8 cellular contexts compared by ENCODE assay signal in genomic region chr5:163503106-163504090, GRCh38. TPM values are rescaled to one million over a fixed set of nuclear protein-coding genes. Genes with fewer than 3 reads are reported as not detected.
A peak's percentile ranks its signal among the peaks of the same experiment; 100 is the strongest.
DNase-seq lines count a peak whose midpoint lies in the region; ATAC-seq lines count a peak whose summit lies in the region.

No MANE protein-coding gene starts in this region.

- no peaks in the 10 kb centered on the region for H3K27me3 ChIP-seq in BLaER1 treated with 17β-estradiol and CSF1 and Interleukin-3, amounts not matched to agents 10 nM and 100 nM

- H3K4me1 ChIP-seq in BLaER1 treated with 17β-estradiol and CSF1 and Interleukin-3, amounts not matched to agents 10 nM and 100 nM, result peaks cover 22 to 30% (median 28%) of the 10 kb centered on the region in 10 experiments

- no peaks in the 10 kb centered on the region for H3K27me3 Mint-ChIP-seq in natural killer cell treated with Interleukin-12 subunit alpha and Interleukin-12 subunit beta and Interleukin-15 and Interleukin-18, amount 100 ng/mL, for 72 hours

- ATAC-seq in GM21825 (IDR thresholded peaks at IDR 0.05; ENCODE audit: unreplicated experiment), result peak; percentile 17
- ATAC-seq in natural killer cell treated with Interleukin-12 subunit alpha and Interleukin-12 subunit beta and Interleukin-15 and Interleukin-18, amount 100 ng/mL, for 72 hours, result no peak

- peak; percentile 36 for DNase-seq in NOMO-1 treated with dmso at 0.1 percent for 144 hours (lab: John Stamatoyannopoulos, UW; ENCODE audit: unreplicated experiment)
- DNase-seq in activated gamma-delta T cell treated with anti-CD3 and anti-CD28 coated beads, Interleukin-2, amount 50 U/mL, for 16 hours (ENCODE audit: low read depth), result peak; percentile 4
- DNase-seq in fibroblast of the conjunctiva (ENCODE audit: low read depth), result peak; percentile 87
- peak; percentile 58 for DNase-seq in natural killer cell treated with Interleukin-12 subunit alpha and Interleukin-12 subunit beta and Interleukin-15 and Interleukin-18, amount 100 ng/mL, for 72 hours (ENCODE audit: low spot score)
- peak; percentile 72 for DNase-seq in ureter (ENCODE audit: low spot score)
- no peak for DNase-seq in NCI-H1092 treated with DMSO at 0.1 percent for 48 hours (lab: John Stamatoyannopoulos, UW)

- H3K27ac ChIP-seq in BLaER1 treated with 17β-estradiol and CSF1 and Interleukin-3, amounts not matched to agents 10 nM and 100 nM, result peak overlapping the region; percentile 83 to 99 (median 94)

- H3K9ac ChIP-seq in BLaER1 treated with 17β-estradiol and CSF1 and Interleukin-3, amounts not matched to agents 10 nM and 100 nM, result peak overlapping the region; percentile 84 to 98 (median 92)

- no peaks in the 10 kb centered on the region for H3K36me3 Mint-ChIP-seq in natural killer cell treated with Interleukin-12 subunit alpha and Interleukin-12 subunit beta and Interleukin-15 and Interleukin-18, amount 100 ng/mL, for 72 hours

- H4K20me1 ChIP-seq in BLaER1 treated with 17β-estradiol and CSF1 and Interleukin-3, amounts not matched to agents 10 nM and 100 nM, result peaks cover 14 to 26% (median 25%) of the 10 kb centered on the region in 11 experiments; a peak in 20 of 22 replicates

- H3K9me3 ChIP-seq in BLaER1 treated with 17β-estradiol and CSF1 and Interleukin-3, amounts not matched to agents 10 nM and 100 nM (replicated peaks in 1 of 11), result no peaks in the 10 kb centered on the region

- no peaks in the 10 kb centered on the region for H3K9me3 Mint-ChIP-seq in natural killer cell treated with Interleukin-12 subunit alpha and Interleukin-12 subunit beta and Interleukin-15 and Interleukin-18, amount 100 ng/mL, for 72 hours

- peaks cover 0 to 5% (median 0%) of the 10 kb centered on the region in 11 experiments; a peak in 3 of 22 replicates for H3K36me3 ChIP-seq in BLaER1 treated with 17β-estradiol and CSF1 and Interleukin-3, amounts not matched to agents 10 nM and 100 nM

- peak overlapping the region; percentile 93 to 100 for H3K27ac Mint-ChIP-seq in natural killer cell treated with Interleukin-12 subunit alpha and Interleukin-12 subunit beta and Interleukin-15 and Interleukin-18, amount 100 ng/mL, for 72 hours

- H3K4me1 Mint-ChIP-seq in natural killer cell treated with Interleukin-12 subunit alpha and Interleukin-12 subunit beta and Interleukin-15 and Interleukin-18, amount 100 ng/mL, for 72 hours (ENCODE audit: low read depth in 2 of 2), result peaks cover 45 to 53% of the 10 kb centered on the region in 2 donors

- peak overlapping the region; percentile 79 to 95 (median 89) for H3K4me2 ChIP-seq in BLaER1 treated with 17β-estradiol and CSF1 and Interleukin-3, amounts not matched to agents 10 nM and 100 nM

- H3K4me3 ChIP-seq in BLaER1 treated with 17β-estradiol and CSF1 and Interleukin-3, amounts not matched to agents 10 nM and 100 nM, result peak overlapping the region; percentile 68 to 87 (median 80)

- H3K4me3 Mint-ChIP-seq in natural killer cell treated with Interleukin-12 subunit alpha and Interleukin-12 subunit beta and Interleukin-15 and Interleukin-18, amount 100 ng/mL, for 72 hours, result peak overlapping the region; percentile 92

RNA-seq across cellular contexts. Expression of gene MAT2B, which starts 2.0 kb away (rescaled TPM):
- total RNA-seq in natural killer cell treated with Interleukin-12 subunit alpha and Interleukin-12 subunit beta and Interleukin-15 and Interleukin-18, amount 100 ng/mL, for 72 hours, result 10 to 100 TPM; 35.5 to 86.1 TPM
- 53.5 TPM for total RNA-seq in ureter

RNA-seq across cellular contexts. Expression of gene HMMR, which starts 43.0 kb away (rescaled TPM):
- total RNA-seq in natural killer cell treated with Interleukin-12 subunit alpha and Interleukin-12 subunit beta and Interleukin-15 and Interleukin-18, amount 100 ng/mL, for 72 hours, result 10 to 100 TPM; 31.4 to 44.3 TPM
- total RNA-seq in ureter, result 0.31 TPM

RNA-seq across cellular contexts. Expression of gene NUDCD2, which starts 43.5 kb away (rescaled TPM):
- total RNA-seq in natural killer cell treated with Interleukin-12 subunit alpha and Interleukin-12 subunit beta and Interleukin-15 and Interleukin-18, amount 100 ng/mL, for 72 hours, result 10 to 100 TPM; 25.4 to 43.3 TPM
- total RNA-seq in ureter, result 28.1 TPM

Comparison
In these comparisons a context has a peak if more than half of its experiments do, and no peak if none do; other contexts are left out.
1. RNA of gene HMMR, which starts 43.0 kb away (total RNA-seq): 31.4 to 44.3 TPM in natural killer cell treated with Interleukin-12 subunit alpha and Interleukin-12 subunit beta and Interleukin-15 and Interleukin-18, amount 100 ng/mL, for 72 hours; 0.31 TPM in ureter (single experiment); every median in the first group is over 10 times any median in the second.